1 cellular context compared by ENCODE assay signal in genomic region chr3:123286308-123287023, GRCh38.
TF ChIP-seq lines count a peak whose summit lies in the region.

No MANE protein-coding gene starts in this region.

TF ChIP-seq in K562, 482 proteins besides CTCF, POLR2A, EP300 and RAD21 (continued from another document):
- TF ChIP-seq ZFP91 (CRISPR knock-in tag; IDR thresholded peaks at IDR 0.05) (no peak), PRMT5 (CRISPR knock-in tag; IDR thresholded peaks at IDR 0.05) (peak; percentile 88; the same call in 1 of the 2 replicates), HDAC2 (IDR thresholded peaks at IDR 0.05) (no peak), ZNF584 (CRISPR knock-in tag; IDR thresholded peaks at IDR 0.05; ENCODE audit: low read depth) (0 out of 2 replicates have a peak, but pooled peaks have one; percentile 49), ZFX (CRISPR knock-in tag; IDR thresholded peaks at IDR 0.05) (no peak), REST (CRISPR knock-in tag; IDR thresholded peaks at IDR 0.05; ENCODE audit: low read depth) (peak; percentile 99), BRF2 (IDR thresholded peaks at IDR 0.05; ENCODE audit: borderline replicate concordance, insufficient read depth, insufficient read length) (no peak), BDP1 (IDR thresholded peaks at IDR 0.05; ENCODE audit: insufficient read depth, insufficient read length) (no peak), POLR2AphosphoS5 (IDR thresholded peaks at IDR 0.05; ENCODE audit: control insufficient read depth, insufficient read depth, low read depth, low read length) (no peak), NFXL1 (CRISPR knock-in tag; IDR thresholded peaks at IDR 0.05) (no peak), SIN3A (IDR thresholded peaks at IDR 0.05; ENCODE audit: borderline replicate concordance in 2 of 2, control insufficient read depth in 1 of 2, low read depth in 2 of 2, low read length in 2 of 2) (no peak), GTF2F1 (IDR thresholded peaks at IDR 0.05; ENCODE audit: low read depth, low read length) (no peak), ZNF766 (CRISPR knock-in tag; conservative IDR thresholded peaks at IDR 0.05) (peak; percentile 88)
TF ChIP-seq in K562: peak in this region for 46.
